8 cellular contexts compared by ENCODE assay signal in the genomic region with DNA sequence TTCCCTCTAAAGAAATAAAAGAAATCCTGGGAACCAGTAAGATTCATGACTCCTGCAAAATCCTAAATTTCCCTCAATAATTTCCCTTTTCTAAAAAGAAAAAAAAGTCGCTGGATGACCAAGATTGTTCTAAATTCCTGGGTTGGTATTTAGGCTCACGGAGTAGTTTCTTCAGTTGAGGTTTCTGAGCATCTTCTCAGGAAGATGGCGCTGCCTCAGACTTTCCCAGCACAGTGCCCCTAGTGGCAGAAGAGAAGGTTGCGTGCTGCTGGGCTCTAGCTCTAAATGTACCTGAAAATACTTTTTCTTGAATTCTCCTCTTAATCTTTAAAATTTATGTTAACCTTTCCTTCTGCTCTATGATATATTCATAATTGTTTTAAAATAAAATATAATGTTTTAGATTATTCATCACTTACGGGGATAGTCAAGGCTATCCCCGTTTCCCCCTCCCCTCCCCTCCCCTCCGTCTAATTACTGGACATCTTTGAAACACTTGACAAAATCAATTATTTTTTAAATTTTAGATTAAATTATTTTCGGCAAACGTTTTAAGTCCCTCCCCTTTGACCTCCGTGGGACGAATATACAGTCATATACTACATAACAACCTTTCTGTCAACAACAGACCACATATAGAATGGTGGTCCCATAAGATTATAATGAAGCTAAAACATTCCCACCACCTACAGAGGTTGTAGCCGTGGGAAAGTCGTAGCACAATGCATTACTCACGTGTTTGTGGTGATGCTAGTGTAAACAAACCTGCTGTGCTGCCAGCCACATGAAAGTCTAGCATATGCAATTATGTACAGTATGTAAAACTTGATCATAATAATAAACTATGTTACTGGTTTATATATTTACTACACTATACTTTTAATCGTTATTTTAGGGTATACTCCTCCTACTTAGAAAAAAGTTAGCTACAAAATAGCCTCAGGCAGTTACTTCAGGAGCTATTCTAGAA. TPM values are rescaled to one million over a fixed set of nuclear protein-coding genes. Genes with fewer than 3 reads are reported as not detected.
DNase-seq lines count a peak whose midpoint lies in the region; ATAC-seq and TF ChIP-seq lines count a peak whose summit lies in the region.

No MANE protein-coding gene starts in this region.

- no peaks in the 10 kb centered on the region; the same call in 1 of the 2 replicates for H3K36me3 Mint-ChIP-seq in HFFc6 (ENCODE audit: low read depth)
- H3K36me3 Mint-ChIP-seq in activated naive CD4-positive, alpha-beta T cell treated with anti-CD3 and anti-CD28 coated beads, Interleukin-2, amount 10 ng/mL, durations not matched to agents 7 days and 5 days: no peaks in the 10 kb centered on the region

- H3K27ac Mint-ChIP-seq in HFFc6: no peak overlapping the region
- H3K27ac Mint-ChIP-seq in activated naive CD4-positive, alpha-beta T cell treated with anti-CD3 and anti-CD28 coated beads, Interleukin-2, amount 10 ng/mL, durations not matched to agents 7 days and 5 days: no peak overlapping the region

- ATAC-seq in SK-N-SH treated with all-trans-retinoic acid at 6 μM for 48 hours: peak; percentile 93
- no peak for ATAC-seq in HG03571 (IDR thresholded peaks at IDR 0.05; ENCODE audit: unreplicated experiment)

- CTCF ChIA-PET in activated naive CD4-positive, alpha-beta T cell treated with anti-CD3 and anti-CD28 coated beads, Interleukin-2, amount 10 ng/mL, durations not matched to agents 7 days and 5 days (lab: Charles Lee): interaction anchor here (0.7 to 2.1 kb wide), 12 partner anchors 9 to 606 kb away, joined by 3 to 10 read pairs (median 3); no protein-coding TSS in a partner anchor

- H3K9me3 Mint-ChIP-seq in HFFc6: no peaks in the 10 kb centered on the region
- no peaks in the 10 kb centered on the region for H3K9me3 Mint-ChIP-seq in activated naive CD4-positive, alpha-beta T cell treated with anti-CD3 and anti-CD28 coated beads, Interleukin-2, amount 10 ng/mL, durations not matched to agents 7 days and 5 days

- H3K4me3 Mint-ChIP-seq in HFFc6: no peak overlapping the region
- H3K4me3 Mint-ChIP-seq in activated naive CD4-positive, alpha-beta T cell treated with anti-CD3 and anti-CD28 coated beads, Interleukin-2, amount 10 ng/mL, durations not matched to agents 7 days and 5 days: no peak overlapping the region

- H3K27me3 Mint-ChIP-seq in HFFc6 (ENCODE audit: insufficient read depth): no peaks in the 10 kb centered on the region
- H3K27me3 Mint-ChIP-seq in activated naive CD4-positive, alpha-beta T cell treated with anti-CD3 and anti-CD28 coated beads, Interleukin-2, amount 10 ng/mL, durations not matched to agents 7 days and 5 days: no peaks in the 10 kb centered on the region

- H3K4me1 Mint-ChIP-seq in HFFc6 (ENCODE audit: low read depth): peaks cover 60% of the 10 kb centered on the region
- no peaks in the 10 kb centered on the region for H3K4me1 Mint-ChIP-seq in activated naive CD4-positive, alpha-beta T cell treated with anti-CD3 and anti-CD28 coated beads, Interleukin-2, amount 10 ng/mL, durations not matched to agents 7 days and 5 days

- peak; percentile 95 for TF ChIP-seq CTCF in HFFc6 (IDR thresholded peaks at IDR 0.05)

- DNase-seq in EH (ENCODE audit: low read depth) (peak; percentile 73), HFFc6 (peak; percentile 42), iPS-NIHi7 (ENCODE audit: extremely low spot score) (peak; percentile 66), NK-92 (lab: John Stamatoyannopoulos, UW; ENCODE audit: unreplicated experiment) (no peak)
- peak; percentile 66 for DNase-seq in activated naive CD4-positive, alpha-beta T cell treated with anti-CD3 and anti-CD28 coated beads, Interleukin-2, amount 10 ng/mL, durations not matched to agents 7 days and 5 days
- peak; percentile 1 to 50 (median 29) for DNase-seq in stimulated activated CD4-positive, alpha-beta T cell treated with anti-CD3 and anti-CD28 coated beads, TNF-alpha, amount 100 ng/mL, for 1 hour (ENCODE audit: low read depth in 3 of 3, low spot score in 1 of 3)

TF ChIP-seq in SK-N-SH treated with all-trans-retinoic acid at 6 μM for 48 hours, 23 proteins besides CTCF, POLR2A, EP300 and RAD21:
- TF ChIP-seq ISL1 (CRISPR knock-in tag; IDR thresholded peaks at IDR 0.05) (no peak), ZFP3 (CRISPR knock-in tag; IDR thresholded peaks at IDR 0.05) (no peak), CSDC2 (CRISPR knock-in tag; IDR thresholded peaks at IDR 0.05) (no peak), ZC3H10 (CRISPR knock-in tag; IDR thresholded peaks at IDR 0.05) (no peak), TOX (CRISPR knock-in tag; IDR thresholded peaks at IDR 0.05; ENCODE audit: borderline replicate concordance) (no peak), ZNF565 (CRISPR knock-in tag; conservative IDR thresholded peaks at IDR 0.05; ENCODE audit: low read depth) (no peak), PPARA (CRISPR knock-in tag; IDR thresholded peaks at IDR 0.05; ENCODE audit: borderline replicate concordance) (no peak), OSR1 (CRISPR knock-in tag; IDR thresholded peaks at IDR 0.05) (no peak), SNAI2 (CRISPR knock-in tag; IDR thresholded peaks at IDR 0.05) (no peak), ZFP30 (CRISPR knock-in tag; IDR thresholded peaks at IDR 0.05) (no peak), RARB (CRISPR knock-in tag; IDR thresholded peaks at IDR 0.05) (no peak)
- TF ChIP-seq, protein P1, sequence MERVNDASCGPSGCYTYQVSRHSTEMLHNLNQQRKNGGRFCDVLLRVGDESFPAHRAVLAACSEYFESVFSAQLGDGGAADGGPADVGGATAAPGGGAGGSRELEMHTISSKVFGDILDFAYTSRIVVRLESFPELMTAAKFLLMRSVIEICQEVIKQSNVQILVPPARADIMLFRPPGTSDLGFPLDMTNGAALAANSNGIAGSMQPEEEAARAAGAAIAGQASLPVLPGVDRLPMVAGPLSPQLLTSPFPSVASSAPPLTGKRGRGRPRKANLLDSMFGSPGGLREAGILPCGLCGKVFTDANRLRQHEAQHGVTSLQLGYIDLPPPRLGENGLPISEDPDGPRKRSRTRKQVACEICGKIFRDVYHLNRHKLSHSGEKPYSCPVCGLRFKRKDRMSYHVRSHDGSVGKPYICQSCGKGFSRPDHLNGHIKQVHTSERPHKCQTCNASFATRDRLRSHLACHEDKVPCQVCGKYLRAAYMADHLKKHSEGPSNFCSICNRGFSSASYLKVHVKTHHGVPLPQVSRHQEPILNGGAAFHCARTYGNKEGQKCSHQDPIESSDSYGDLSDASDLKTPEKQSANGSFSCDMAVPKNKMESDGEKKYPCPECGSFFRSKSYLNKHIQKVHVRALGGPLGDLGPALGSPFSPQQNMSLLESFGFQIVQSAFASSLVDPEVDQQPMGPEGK (CRISPR knock-in tag; IDR thresholded peaks at IDR 0.05; ENCODE audit: borderline replicate concordance): no peak
- TF ChIP-seq, protein P2, sequence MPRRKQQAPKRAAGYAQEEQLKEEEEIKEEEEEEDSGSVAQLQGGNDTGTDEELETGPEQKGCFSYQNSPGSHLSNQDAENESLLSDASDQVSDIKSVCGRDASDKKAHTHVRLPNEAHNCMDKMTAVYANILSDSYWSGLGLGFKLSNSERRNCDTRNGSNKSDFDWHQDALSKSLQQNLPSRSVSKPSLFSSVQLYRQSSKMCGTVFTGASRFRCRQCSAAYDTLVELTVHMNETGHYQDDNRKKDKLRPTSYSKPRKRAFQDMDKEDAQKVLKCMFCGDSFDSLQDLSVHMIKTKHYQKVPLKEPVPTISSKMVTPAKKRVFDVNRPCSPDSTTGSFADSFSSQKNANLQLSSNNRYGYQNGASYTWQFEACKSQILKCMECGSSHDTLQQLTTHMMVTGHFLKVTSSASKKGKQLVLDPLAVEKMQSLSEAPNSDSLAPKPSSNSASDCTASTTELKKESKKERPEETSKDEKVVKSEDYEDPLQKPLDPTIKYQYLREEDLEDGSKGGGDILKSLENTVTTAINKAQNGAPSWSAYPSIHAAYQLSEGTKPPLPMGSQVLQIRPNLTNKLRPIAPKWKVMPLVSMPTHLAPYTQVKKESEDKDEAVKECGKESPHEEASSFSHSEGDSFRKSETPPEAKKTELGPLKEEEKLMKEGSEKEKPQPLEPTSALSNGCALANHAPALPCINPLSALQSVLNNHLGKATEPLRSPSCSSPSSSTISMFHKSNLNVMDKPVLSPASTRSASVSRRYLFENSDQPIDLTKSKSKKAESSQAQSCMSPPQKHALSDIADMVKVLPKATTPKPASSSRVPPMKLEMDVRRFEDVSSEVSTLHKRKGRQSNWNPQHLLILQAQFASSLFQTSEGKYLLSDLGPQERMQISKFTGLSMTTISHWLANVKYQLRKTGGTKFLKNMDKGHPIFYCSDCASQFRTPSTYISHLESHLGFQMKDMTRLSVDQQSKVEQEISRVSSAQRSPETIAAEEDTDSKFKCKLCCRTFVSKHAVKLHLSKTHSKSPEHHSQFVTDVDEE (CRISPR knock-in tag; IDR thresholded peaks at IDR 0.05): no peak

RNA-seq across cellular contexts. Expression of a gene that starts 41.0 kb away (rescaled TPM):
- total RNA-seq in HFFc6 (2021; fragmentation: NEBNext Ultra II Directional; extraction: Animal tissue kit (Norgen Biotek cat#: 25700)): 10 to 100 TPM; 23.1 to 28.2 (median 24.4) TPM
